ENCODE assay signal across 21 cellular contexts in genomic region chr7:5599543-5600200, GRCh38. TPM values are rescaled to one million over a fixed set of nuclear protein-coding genes. Genes with fewer than 3 reads are reported as not detected.
DNase-seq lines count a peak whose midpoint lies in the region; ATAC-seq, FAIRE-seq and TF ChIP-seq lines count a peak whose summit lies in the region.
"Had no signal": no experiment of that assay in that cellular context is flagged by ENCODE, and none has a peak within 500 bp of the region (broad histone marks: within the 10 kb centered on the region; RNA-seq: fewer than 3 reads in every experiment).

No MANE protein-coding gene starts in this region.

- H3K27me3 ChIP-seq in sigmoid colon: peaks cover 0 to 17% (median 7%) of the 10 kb centered on the region in 3 donors
- H3K27me3 ChIP-seq: vagina had no signal

- peaks cover 0 to 12% (median 0%) of the 10 kb centered on the region in 4 donors for H3K36me3 ChIP-seq in sigmoid colon

- intact Hi-C loops in sigmoid colon (cut with DNase I): no loop called here

- no peak for DNase-seq in A549 (ENCODE audit: low read depth in 1 of 2, low spot score in 1 of 2)
- peak; percentile 46 to 69 for DNase-seq in NCI-H526 (lab: John Stamatoyannopoulos, UW)
- DNase-seq in middle frontal gyrus (ENCODE audit: extremely low spot score, low spot score): peak; percentile 49
- DNase-seq in NCI-H82 treated with DMSO at 0.1 percent for 48 hours (lab: John Stamatoyannopoulos, UW; ENCODE audit: unreplicated experiment): no peak
- no peak for DNase-seq in sigmoid colon
- no peak for DNase-seq in SK-N-DZ (ENCODE audit: low spot score)
- DNase-seq: 8988T; activated CD4-positive, alpha-beta T cell treated with anti-CD3 and anti-CD28 coated beads for 36 hours; activated CD8-positive, alpha-beta memory T cell treated with anti-CD3 and anti-CD28 coated beads, Interleukin-2, amount 10 ng/mL, durations not matched to agents 7 days and 5 days; activated naive CD8-positive, alpha-beta T cell treated with anti-CD3 and anti-CD28 coated beads for 36 hours; DND-41; heart right ventricle; immature natural killer cell; KG1; NCI-H345; stimulated activated CD4-positive, alpha-beta T cell treated with anti-CD3 and anti-CD28 coated beads, Interleukin-15, amount 100 ng/mL, for 24 hours had no signal

- TF ChIP-seq EP300 in A549 (IDR thresholded peaks at IDR 0.05): no peak
- no peak for TF ChIP-seq EP300 in sigmoid colon (IDR thresholded peaks at IDR 0.05)

- H3K4me1 ChIP-seq in A549: peaks cover 43% of the 10 kb centered on the region
- peaks cover 0 to 38% (median 28%) of the 10 kb centered on the region in 4 donors for H3K4me1 ChIP-seq in sigmoid colon

- H3K27ac ChIP-seq in A549 (peak overlapping the region; percentile 64 to 98; a peak in 3 of 6 replicates), cingulate gyrus (ENCODE audit: low read depth, low read length) (peak overlapping the region; percentile 19), sigmoid colon (no peak overlapping the region)
- H3K27ac ChIP-seq: heart right ventricle had no signal

- ATAC-seq in A549: no peak
- no peak for ATAC-seq in HG03439 (IDR thresholded peaks at IDR 0.05; ENCODE audit: unreplicated experiment)
- ATAC-seq: activated CD4-positive, alpha-beta T cell treated with anti-CD3 and anti-CD28 coated beads for 36 hours; activated CD8-positive, alpha-beta memory T cell treated with anti-CD3 and anti-CD28 coated beads, Interleukin-2, amount 10 ng/mL, durations not matched to agents 7 days and 5 days; heart right ventricle; right cardiac atrium had no signal

- POLR2A ChIA-PET in A549 (lab: Yijun Ruan, JAX): no interaction called here

- CTCF ChIA-PET in A549 (lab: Yijun Ruan, JAX): interaction anchor here (1.1 kb wide), 1 partner anchor 65 kb away, joined by 3 read pairs; no protein-coding TSS in a partner anchor

- no peak overlapping the region for H3K4me3 ChIP-seq in A549
- no peak overlapping the region for H3K4me3 ChIP-seq in sigmoid colon
- H3K4me3 ChIP-seq: heart right ventricle had no signal

- no peak for TF ChIP-seq POLR2A in A549 (IDR thresholded peaks at IDR 0.05; ENCODE audit: low read length)
- no peak for TF ChIP-seq POLR2A in sigmoid colon (IDR thresholded peaks at IDR 0.05)

- no peaks in the 10 kb centered on the region for H3K9me3 ChIP-seq in A549
- no peaks in the 10 kb centered on the region for H3K9me3 ChIP-seq in sigmoid colon
- H3K9me3 ChIP-seq: heart right ventricle, vagina had no signal

- 83% methylated on average over 6 of the region's 8 CpGs for WGBS in A549 (ENCODE audit: missing lambda C conversion rate)
- WGBS in sigmoid colon, 2 donors: 88 to 91% methylated on average over 8 of the region's 8 CpGs

- H3K4me2 ChIP-seq in A549: peak overlapping the region; percentile 76

- TF ChIP-seq RAD21 in A549 (conservative IDR thresholded peaks at IDR 0.05 in 1 of 2, IDR thresholded peaks at IDR 0.05 in 1 of 2): no peak

- FAIRE-seq in A549 (lab: Jason Lieb, UNC): no peak
- FAIRE-seq: colon had no signal

- TF ChIP-seq CTCF in A549 (IDR thresholded peaks at IDR 0.05) (no peak), sigmoid colon (IDR thresholded peaks at IDR 0.05) (no peak)

TF ChIP-seq in A549, 52 proteins besides CTCF, POLR2A, EP300 and RAD21:
- TF ChIP-seq HEYL (CRISPR knock-in tag; IDR thresholded peaks at IDR 0.05) (no peak), NPAS2 (CRISPR knock-in tag; IDR thresholded peaks at IDR 0.05; ENCODE audit: borderline replicate concordance) (no peak), MAX (IDR thresholded peaks at IDR 0.05) (no peak), EHF (CRISPR knock-in tag; IDR thresholded peaks at IDR 0.05) (no peak), CBX2 (IDR thresholded peaks at IDR 0.05; ENCODE audit: borderline replicate concordance, low read depth) (no peak)

RNA-seq across cellular contexts. Expression of gene FSCN1, which starts 7.1 kb away (rescaled TPM):
- polyA plus RNA-seq in A549 (2011; rRNA removed) (39.1 and 50.6 TPM in 2 replicates), A549 (2017; fragmentation: RNase III; extraction: RNeasy Plus Mini Kit Qiagen cat#74134 plus additional on column Dnase treatment) (165 to 184 TPM (median 171 TPM) in 3 replicates), sigmoid colon (10 to 100 TPM in 2 of 3 donors, 1 to 10 TPM in 1; 8.3 to 20.4 (median 13.2) TPM)
- 139 and 218 TPM in 2 replicates for polyA plus RNA-seq in A549 (2012; cell fraction: cytosol; rRNA removed)
- polyA plus RNA-seq in A549 (2012; cell fraction: nucleus; rRNA removed): 193 and 320 TPM in 2 replicates
- polyA minus RNA-seq in A549 (2011; rRNA and poly(A)+ RNA removed): 37.2 and 59.3 TPM in 2 replicates
- 10 to 100 TPM; 20.1 to 27.8 (median 25.1) TPM for total RNA-seq in sigmoid colon
- polyA plus RNA-seq in SK-N-DZ (2014; cell fraction: cytosol; rRNA removed): 513 and 629 TPM in 2 replicates
- polyA plus RNA-seq in SK-N-DZ (2014; cell fraction: nucleus; rRNA removed): 276 and 299 TPM in 2 replicates

Comparison
In these comparisons a context has a peak if more than half of its experiments do, and no peak if none do; other contexts are left out.
1. DNase-seq: peak in NCI-H526 (2 of 2) and middle frontal gyrus (single experiment); none in A549 (0 of 2), NCI-H82 treated with DMSO at 0.1 percent for 48 hours (single experiment), sigmoid colon (single experiment) and SK-N-DZ (single experiment).
2. H3K27ac ChIP-seq: peak in A549 (2 of 2) and cingulate gyrus (single experiment); none in sigmoid colon (0 of 4).